1 cellular context compared by ENCODE assay signal in the genomic region with DNA sequence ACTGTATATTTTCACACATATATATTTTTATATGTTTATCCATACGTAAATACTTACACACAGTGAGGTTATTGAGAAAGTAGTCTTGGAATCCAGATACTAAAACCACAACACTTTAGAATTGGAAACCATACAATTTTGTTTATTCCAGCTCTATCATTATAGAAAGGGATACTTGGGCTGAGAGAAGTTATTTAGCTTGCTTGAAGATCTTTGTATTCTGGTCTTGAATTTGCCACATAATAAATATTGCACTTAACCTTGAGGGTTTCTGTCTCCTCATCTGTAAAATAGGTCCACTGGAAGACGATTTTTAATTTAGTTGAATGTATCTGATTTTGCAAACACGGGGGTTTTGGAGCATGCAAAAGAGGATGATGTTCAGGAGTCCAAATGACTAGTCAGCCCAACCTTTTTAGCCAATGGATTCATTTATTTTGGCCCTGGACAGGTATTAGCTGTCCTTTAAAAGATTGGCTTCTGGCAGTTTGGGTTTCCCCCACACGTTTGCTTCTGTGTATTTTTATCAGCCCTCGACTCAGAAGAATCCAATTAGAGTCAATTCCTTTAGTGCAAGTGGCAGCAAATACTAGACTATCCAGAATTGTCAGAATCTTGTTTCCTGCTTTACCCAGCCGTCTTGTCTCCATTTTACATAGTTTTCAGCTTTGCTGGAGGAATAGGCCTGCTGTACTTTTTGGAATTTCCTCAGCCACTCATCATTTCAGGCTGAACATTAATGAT.
A peak's percentile ranks its signal among the peaks of the same experiment; 100 is the strongest.
TF ChIP-seq lines count a peak whose summit lies in the region.

No MANE protein-coding gene starts in this region.

TF ChIP-seq in GM12878, 131 proteins besides CTCF, POLR2A, EP300 and RAD21 (continued from another document and continues in another):
- TF ChIP-seq, protein P1, sequence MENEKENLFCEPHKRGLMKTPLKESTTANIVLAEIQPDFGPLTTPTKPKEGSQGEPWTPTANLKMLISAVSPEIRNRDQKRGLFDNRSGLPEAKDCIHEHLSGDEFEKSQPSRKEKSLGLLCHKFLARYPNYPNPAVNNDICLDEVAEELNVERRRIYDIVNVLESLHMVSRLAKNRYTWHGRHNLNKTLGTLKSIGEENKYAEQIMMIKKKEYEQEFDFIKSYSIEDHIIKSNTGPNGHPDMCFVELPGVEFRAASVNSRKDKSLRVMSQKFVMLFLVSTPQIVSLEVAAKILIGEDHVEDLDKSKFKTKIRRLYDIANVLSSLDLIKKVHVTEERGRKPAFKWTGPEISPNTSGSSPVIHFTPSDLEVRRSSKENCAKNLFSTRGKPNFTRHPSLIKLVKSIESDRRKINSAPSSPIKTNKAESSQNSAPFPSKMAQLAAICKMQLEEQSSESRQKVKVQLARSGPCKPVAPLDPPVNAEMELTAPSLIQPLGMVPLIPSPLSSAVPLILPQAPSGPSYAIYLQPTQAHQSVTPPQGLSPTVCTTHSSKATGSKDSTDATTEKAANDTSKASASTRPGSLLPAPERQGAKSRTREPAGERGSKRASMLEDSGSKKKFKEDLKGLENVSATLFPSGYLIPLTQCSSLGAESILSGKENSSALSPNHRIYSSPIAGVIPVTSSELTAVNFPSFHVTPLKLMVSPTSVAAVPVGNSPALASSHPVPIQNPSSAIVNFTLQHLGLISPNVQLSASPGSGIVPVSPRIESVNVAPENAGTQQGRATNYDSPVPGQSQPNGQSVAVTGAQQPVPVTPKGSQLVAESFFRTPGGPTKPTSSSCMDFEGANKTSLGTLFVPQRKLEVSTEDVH (IDR thresholded peaks at IDR 0.05; ENCODE audit: low read depth, partially characterized antibody): no peak
- TF ChIP-seq TARDBP (IDR thresholded peaks at IDR 0.05; ENCODE audit: borderline replicate concordance) (no peak), SUPT20H (IDR thresholded peaks at IDR 0.05; ENCODE audit: borderline replicate concordance, control insufficient read depth, low read depth, low read length) (no peak), MEF2A (IDR thresholded peaks at IDR 0.05; ENCODE audit: insufficient read depth, low read depth, low read length) (no peak), YY1 (IDR thresholded peaks at IDR 0.05; ENCODE audit: low read depth, low read length) (no peak), SIN3A (IDR thresholded peaks at IDR 0.05; ENCODE audit: low read depth, low read length) (no peak), TCF12 (IDR thresholded peaks at IDR 0.05; ENCODE audit: low read depth, low read length) (no peak), FOXM1 (IDR thresholded peaks at IDR 0.05; ENCODE audit: low read depth, low read length) (no peak), EZH2 (IDR thresholded peaks at IDR 0.05; ENCODE audit: borderline replicate concordance, control insufficient read depth, low read depth, low read length) (no peak), EED (IDR thresholded peaks at IDR 0.05; ENCODE audit: low read depth) (peak; percentile 66), IRF4 (IDR thresholded peaks at IDR 0.05; ENCODE audit: low read depth, low read length) (0 out of 2 replicates have a peak, but pooled peaks have one; percentile 22), RFX5 (IDR thresholded peaks at IDR 0.05; ENCODE audit: low read depth, low read length) (no peak), NRF1 (conservative IDR thresholded peaks at IDR 0.05; ENCODE audit: low read depth, low read length) (no peak), ESRRA (IDR thresholded peaks at IDR 0.05; ENCODE audit: low read length) (peak; percentile 16; the same call in 1 of the 2 replicates), STAT3 (IDR thresholded peaks at IDR 0.05; ENCODE audit: low read depth, low read length) (no peak), GATAD2B (conservative IDR thresholded peaks at IDR 0.05; ENCODE audit: low read depth) (0 out of 2 replicates have a peak, but pooled peaks have one; percentile 51), ZNF24 (IDR thresholded peaks at IDR 0.05) (no peak), STAT1 (conservative IDR thresholded peaks at IDR 0.05) (no peak), ZZZ3 (IDR thresholded peaks at IDR 0.05; ENCODE audit: control insufficient read depth, insufficient read length, low read depth) (no peak), ZNF622 (IDR thresholded peaks at IDR 0.05) (no peak), IKZF2 (IDR thresholded peaks at IDR 0.05) (peak in 1 of 2 experiments; percentile 61), MYB (IDR thresholded peaks at IDR 0.05; ENCODE audit: borderline replicate concordance, low read depth, low read length) (no peak), SMAD1 (IDR thresholded peaks at IDR 0.05; ENCODE audit: low read depth, partially characterized antibody) (peak; percentile 2), CHD1 (IDR thresholded peaks at IDR 0.05; ENCODE audit: low read depth, low read length) (no peak), DPF2 (IDR thresholded peaks at IDR 0.05) (peak; percentile 71; the same call in 1 of the 2 replicates), SPI1 (IDR thresholded peaks at IDR 0.05; ENCODE audit: borderline replicate concordance, insufficient read depth, low read depth, low read length) (no peak), CHD4 (IDR thresholded peaks at IDR 0.05) (no peak), SIX5 (IDR thresholded peaks at IDR 0.05; ENCODE audit: low read depth, low read length, severe bottlenecking) (no peak), NFYA (IDR thresholded peaks at IDR 0.05; ENCODE audit: borderline replicate concordance, low read depth, low read length) (no peak), POLR2AphosphoS2 (IDR thresholded peaks at IDR 0.05; ENCODE audit: low read depth, low read length) (no peak), MYC (IDR thresholded peaks at IDR 0.05; ENCODE audit: insufficient read depth, insufficient read length, insufficient replicate concordance, low read length, severe bottlenecking) (no peak), ZSCAN29 (IDR thresholded peaks at IDR 0.05) (no peak), ZNF217 (IDR thresholded peaks at IDR 0.05) (peak; percentile 29), NFIC (IDR thresholded peaks at IDR 0.05; ENCODE audit: low read depth, low read length) (no peak), MTA3 (IDR thresholded peaks at IDR 0.05; ENCODE audit: borderline replicate concordance, low read length) (no peak)
- TF ChIP-seq, protein P2, sequence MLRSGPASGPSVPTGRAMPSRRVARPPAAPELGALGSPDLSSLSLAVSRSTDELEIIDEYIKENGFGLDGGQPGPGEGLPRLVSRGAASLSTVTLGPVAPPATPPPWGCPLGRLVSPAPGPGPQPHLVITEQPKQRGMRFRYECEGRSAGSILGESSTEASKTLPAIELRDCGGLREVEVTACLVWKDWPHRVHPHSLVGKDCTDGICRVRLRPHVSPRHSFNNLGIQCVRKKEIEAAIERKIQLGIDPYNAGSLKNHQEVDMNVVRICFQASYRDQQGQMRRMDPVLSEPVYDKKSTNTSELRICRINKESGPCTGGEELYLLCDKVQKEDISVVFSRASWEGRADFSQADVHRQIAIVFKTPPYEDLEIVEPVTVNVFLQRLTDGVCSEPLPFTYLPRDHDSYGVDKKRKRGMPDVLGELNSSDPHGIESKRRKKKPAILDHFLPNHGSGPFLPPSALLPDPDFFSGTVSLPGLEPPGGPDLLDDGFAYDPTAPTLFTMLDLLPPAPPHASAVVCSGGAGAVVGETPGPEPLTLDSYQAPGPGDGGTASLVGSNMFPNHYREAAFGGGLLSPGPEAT (IDR thresholded peaks at IDR 0.05; ENCODE audit: low read depth): peak; percentile 51; the same call in 1 of the 2 replicates
- TF ChIP-seq, protein P3, sequence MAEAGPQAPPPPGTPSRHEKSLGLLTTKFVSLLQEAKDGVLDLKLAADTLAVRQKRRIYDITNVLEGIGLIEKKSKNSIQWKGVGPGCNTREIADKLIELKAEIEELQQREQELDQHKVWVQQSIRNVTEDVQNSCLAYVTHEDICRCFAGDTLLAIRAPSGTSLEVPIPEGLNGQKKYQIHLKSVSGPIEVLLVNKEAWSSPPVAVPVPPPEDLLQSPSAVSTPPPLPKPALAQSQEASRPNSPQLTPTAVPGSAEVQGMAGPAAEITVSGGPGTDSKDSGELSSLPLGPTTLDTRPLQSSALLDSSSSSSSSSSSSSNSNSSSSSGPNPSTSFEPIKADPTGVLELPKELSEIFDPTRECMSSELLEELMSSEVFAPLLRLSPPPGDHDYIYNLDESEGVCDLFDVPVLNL (IDR thresholded peaks at IDR 0.05; ENCODE audit: low read depth, low read length): no peak
- TF ChIP-seq, protein P4, sequence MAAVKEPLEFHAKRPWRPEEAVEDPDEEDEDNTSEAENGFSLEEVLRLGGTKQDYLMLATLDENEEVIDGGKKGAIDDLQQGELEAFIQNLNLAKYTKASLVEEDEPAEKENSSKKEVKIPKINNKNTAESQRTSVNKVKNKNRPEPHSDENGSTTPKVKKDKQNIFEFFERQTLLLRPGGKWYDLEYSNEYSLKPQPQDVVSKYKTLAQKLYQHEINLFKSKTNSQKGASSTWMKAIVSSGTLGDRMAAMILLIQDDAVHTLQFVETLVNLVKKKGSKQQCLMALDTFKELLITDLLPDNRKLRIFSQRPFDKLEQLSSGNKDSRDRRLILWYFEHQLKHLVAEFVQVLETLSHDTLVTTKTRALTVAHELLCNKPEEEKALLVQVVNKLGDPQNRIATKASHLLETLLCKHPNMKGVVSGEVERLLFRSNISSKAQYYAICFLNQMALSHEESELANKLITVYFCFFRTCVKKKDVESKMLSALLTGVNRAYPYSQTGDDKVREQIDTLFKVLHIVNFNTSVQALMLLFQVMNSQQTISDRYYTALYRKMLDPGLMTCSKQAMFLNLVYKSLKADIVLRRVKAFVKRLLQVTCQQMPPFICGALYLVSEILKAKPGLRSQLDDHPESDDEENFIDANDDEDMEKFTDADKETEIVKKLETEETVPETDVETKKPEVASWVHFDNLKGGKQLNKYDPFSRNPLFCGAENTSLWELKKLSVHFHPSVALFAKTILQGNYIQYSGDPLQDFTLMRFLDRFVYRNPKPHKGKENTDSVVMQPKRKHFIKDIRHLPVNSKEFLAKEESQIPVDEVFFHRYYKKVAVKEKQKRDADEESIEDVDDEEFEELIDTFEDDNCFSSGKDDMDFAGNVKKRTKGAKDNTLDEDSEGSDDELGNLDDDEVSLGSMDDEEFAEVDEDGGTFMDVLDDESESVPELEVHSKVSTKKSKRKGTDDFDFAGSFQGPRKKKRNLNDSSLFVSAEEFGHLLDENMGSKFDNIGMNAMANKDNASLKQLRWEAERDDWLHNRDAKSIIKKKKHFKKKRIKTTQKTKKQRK (IDR thresholded peaks at IDR 0.05; ENCODE audit: low read depth, low read length): no peak
- TF ChIP-seq, protein P5, sequence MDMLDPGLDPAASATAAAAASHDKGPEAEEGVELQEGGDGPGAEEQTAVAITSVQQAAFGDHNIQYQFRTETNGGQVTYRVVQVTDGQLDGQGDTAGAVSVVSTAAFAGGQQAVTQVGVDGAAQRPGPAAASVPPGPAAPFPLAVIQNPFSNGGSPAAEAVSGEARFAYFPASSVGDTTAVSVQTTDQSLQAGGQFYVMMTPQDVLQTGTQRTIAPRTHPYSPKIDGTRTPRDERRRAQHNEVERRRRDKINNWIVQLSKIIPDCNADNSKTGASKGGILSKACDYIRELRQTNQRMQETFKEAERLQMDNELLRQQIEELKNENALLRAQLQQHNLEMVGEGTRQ (IDR thresholded peaks at IDR 0.05; ENCODE audit: borderline replicate concordance, low read depth, low read length): no peak
- TF ChIP-seq, protein P6, sequence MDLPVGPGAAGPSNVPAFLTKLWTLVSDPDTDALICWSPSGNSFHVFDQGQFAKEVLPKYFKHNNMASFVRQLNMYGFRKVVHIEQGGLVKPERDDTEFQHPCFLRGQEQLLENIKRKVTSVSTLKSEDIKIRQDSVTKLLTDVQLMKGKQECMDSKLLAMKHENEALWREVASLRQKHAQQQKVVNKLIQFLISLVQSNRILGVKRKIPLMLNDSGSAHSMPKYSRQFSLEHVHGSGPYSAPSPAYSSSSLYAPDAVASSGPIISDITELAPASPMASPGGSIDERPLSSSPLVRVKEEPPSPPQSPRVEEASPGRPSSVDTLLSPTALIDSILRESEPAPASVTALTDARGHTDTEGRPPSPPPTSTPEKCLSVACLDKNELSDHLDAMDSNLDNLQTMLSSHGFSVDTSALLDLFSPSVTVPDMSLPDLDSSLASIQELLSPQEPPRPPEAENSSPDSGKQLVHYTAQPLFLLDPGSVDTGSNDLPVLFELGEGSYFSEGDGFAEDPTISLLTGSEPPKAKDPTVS (IDR thresholded peaks at IDR 0.05; ENCODE audit: low read depth, low read length): no peak
- TF ChIP-seq, protein P7, sequence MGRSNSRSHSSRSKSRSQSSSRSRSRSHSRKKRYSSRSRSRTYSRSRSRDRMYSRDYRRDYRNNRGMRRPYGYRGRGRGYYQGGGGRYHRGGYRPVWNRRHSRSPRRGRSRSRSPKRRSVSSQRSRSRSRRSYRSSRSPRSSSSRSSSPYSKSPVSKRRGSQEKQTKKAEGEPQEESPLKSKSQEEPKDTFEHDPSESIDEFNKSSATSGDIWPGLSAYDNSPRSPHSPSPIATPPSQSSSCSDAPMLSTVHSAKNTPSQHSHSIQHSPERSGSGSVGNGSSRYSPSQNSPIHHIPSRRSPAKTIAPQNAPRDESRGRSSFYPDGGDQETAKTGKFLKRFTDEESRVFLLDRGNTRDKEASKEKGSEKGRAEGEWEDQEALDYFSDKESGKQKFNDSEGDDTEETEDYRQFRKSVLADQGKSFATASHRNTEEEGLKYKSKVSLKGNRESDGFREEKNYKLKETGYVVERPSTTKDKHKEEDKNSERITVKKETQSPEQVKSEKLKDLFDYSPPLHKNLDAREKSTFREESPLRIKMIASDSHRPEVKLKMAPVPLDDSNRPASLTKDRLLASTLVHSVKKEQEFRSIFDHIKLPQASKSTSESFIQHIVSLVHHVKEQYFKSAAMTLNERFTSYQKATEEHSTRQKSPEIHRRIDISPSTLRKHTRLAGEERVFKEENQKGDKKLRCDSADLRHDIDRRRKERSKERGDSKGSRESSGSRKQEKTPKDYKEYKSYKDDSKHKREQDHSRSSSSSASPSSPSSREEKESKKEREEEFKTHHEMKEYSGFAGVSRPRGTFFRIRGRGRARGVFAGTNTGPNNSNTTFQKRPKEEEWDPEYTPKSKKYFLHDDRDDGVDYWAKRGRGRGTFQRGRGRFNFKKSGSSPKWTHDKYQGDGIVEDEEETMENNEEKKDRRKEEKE (IDR thresholded peaks at IDR 0.05): no peak
- TF ChIP-seq, protein P8, sequence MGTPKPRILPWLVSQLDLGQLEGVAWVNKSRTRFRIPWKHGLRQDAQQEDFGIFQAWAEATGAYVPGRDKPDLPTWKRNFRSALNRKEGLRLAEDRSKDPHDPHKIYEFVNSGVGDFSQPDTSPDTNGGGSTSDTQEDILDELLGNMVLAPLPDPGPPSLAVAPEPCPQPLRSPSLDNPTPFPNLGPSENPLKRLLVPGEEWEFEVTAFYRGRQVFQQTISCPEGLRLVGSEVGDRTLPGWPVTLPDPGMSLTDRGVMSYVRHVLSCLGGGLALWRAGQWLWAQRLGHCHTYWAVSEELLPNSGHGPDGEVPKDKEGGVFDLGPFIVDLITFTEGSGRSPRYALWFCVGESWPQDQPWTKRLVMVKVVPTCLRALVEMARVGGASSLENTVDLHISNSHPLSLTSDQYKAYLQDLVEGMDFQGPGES (IDR thresholded peaks at IDR 0.05): no peak
